Comparison of ENCODE assay signal across 1 cellular context in the genomic region with DNA sequence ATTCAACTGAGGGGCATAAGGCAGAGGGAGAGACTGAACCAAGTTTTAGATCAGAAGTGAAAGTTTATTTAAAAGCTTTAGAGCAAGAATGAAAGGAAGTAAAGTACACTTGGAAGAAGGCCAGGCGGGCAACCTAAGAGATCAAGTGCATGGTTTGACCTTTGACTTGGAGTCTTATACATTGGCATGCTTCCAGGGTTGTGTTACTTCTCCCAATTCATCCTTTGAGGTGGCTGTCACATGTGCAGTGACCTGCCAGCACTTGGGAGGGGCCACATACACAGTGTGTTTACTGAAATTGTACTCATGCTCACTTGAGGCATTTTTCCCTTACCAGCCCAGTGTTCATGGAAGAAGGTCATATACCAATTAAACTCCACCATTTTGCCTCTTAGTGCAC.
TF ChIP-seq lines count a peak whose summit lies in the region.

No MANE protein-coding gene starts in this region.

TF ChIP-seq in HepG2, 621 proteins besides CTCF, POLR2A, EP300 and RAD21 (continued from another document):
- TF ChIP-seq, protein P1, sequence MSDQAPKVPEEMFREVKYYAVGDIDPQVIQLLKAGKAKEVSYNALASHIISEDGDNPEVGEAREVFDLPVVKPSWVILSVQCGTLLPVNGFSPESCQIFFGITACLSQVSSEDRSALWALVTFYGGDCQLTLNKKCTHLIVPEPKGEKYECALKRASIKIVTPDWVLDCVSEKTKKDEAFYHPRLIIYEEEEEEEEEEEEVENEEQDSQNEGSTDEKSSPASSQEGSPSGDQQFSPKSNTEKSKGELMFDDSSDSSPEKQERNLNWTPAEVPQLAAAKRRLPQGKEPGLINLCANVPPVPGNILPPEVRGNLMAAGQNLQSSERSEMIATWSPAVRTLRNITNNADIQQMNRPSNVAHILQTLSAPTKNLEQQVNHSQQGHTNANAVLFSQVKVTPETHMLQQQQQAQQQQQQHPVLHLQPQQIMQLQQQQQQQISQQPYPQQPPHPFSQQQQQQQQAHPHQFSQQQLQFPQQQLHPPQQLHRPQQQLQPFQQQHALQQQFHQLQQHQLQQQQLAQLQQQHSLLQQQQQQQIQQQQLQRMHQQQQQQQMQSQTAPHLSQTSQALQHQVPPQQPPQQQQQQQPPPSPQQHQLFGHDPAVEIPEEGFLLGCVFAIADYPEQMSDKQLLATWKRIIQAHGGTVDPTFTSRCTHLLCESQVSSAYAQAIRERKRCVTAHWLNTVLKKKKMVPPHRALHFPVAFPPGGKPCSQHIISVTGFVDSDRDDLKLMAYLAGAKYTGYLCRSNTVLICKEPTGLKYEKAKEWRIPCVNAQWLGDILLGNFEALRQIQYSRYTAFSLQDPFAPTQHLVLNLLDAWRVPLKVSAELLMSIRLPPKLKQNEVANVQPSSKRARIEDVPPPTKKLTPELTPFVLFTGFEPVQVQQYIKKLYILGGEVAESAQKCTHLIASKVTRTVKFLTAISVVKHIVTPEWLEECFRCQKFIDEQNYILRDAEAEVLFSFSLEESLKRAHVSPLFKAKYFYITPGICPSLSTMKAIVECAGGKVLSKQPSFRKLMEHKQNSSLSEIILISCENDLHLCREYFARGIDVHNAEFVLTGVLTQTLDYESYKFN (CRISPR knock-in tag; conservative IDR thresholded peaks at IDR 0.05) = peak; percentile 21; the same call in 1 of the 2 replicates
- TF ChIP-seq SOX6 (IDR thresholded peaks at IDR 0.05) (no peak), SOX6 (CRISPR knock-in tag; IDR thresholded peaks at IDR 0.05) (peak; percentile 46; the same call in 1 of the 2 replicates), MED1 (CRISPR knock-in tag; IDR thresholded peaks at IDR 0.05) (0 out of 2 replicates have a peak, but pooled peaks have one; percentile 9), HNF4G (IDR thresholded peaks at IDR 0.05; ENCODE audit: borderline replicate concordance, low read depth, low read length) (peak; percentile 16; the same call in 1 of the 2 replicates), HNF4G (CRISPR knock-in tag; IDR thresholded peaks at IDR 0.05; ENCODE audit: borderline replicate concordance, low read depth) (no peak), ZBTB8A (CRISPR knock-in tag; IDR thresholded peaks at IDR 0.05; ENCODE audit: borderline replicate concordance, low read depth) (no peak)
- TF ChIP-seq, protein P2, sequence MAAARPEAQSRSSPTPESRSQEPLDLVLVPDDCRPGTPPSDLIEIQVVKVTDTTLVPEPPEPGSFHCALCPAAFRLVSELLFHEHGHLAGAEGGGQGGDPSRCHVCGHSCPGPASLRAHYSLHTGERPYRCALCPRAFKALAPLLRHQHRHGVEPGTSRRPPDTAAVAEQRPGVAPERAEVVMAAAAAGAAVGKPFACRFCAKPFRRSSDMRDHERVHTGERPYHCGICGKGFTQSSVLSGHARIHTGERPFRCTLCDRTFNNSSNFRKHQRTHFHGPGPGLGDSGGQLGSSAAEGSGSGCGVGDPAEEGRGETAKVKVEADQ (CRISPR knock-in tag; IDR thresholded peaks at IDR 0.05; ENCODE audit: borderline replicate concordance) = no peak
- TF ChIP-seq, protein P3, sequence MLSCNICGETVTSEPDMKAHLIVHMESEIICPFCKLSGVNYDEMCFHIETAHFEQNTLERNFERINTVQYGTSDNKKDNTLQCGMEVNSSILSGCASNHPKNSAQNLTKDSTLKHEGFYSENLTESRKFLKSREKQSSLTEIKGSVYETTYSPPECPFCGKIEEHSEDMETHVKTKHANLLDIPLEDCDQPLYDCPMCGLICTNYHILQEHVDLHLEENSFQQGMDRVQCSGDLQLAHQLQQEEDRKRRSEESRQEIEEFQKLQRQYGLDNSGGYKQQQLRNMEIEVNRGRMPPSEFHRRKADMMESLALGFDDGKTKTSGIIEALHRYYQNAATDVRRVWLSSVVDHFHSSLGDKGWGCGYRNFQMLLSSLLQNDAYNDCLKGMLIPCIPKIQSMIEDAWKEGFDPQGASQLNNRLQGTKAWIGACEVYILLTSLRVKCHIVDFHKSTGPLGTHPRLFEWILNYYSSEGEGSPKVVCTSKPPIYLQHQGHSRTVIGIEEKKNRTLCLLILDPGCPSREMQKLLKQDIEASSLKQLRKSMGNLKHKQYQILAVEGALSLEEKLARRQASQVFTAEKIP (CRISPR knock-in tag; IDR thresholded peaks at IDR 0.05; ENCODE audit: borderline replicate concordance) = no peak
- TF ChIP-seq, protein P4, sequence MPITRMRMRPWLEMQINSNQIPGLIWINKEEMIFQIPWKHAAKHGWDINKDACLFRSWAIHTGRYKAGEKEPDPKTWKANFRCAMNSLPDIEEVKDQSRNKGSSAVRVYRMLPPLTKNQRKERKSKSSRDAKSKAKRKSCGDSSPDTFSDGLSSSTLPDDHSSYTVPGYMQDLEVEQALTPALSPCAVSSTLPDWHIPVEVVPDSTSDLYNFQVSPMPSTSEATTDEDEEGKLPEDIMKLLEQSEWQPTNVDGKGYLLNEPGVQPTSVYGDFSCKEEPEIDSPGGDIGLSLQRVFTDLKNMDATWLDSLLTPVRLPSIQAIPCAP (CRISPR knock-in tag; IDR thresholded peaks at IDR 0.05; ENCODE audit: low read depth) = no peak
